ENCODE assay signal across 1 cellular context in genomic region chr18:11908182-11909080, GRCh38.
A peak's percentile ranks its signal among the peaks of the same experiment; 100 is the strongest.
TF ChIP-seq lines count a peak whose summit lies in the region.

Gene MPPE1 (minus strand): TSS chr18:11908317. CDS start chr18:11897264, 11,053 bp downstream.

TF ChIP-seq in HepG2, 621 proteins besides CTCF, POLR2A, EP300 and RAD21 (continued from another document and continues in another):
- TF ChIP-seq FOXP4 (CRISPR knock-in tag; IDR thresholded peaks at IDR 0.05) (no peak), RFX1 (IDR thresholded peaks at IDR 0.05) (no peak), ZKSCAN5 (CRISPR knock-in tag; IDR thresholded peaks at IDR 0.05) (no peak), ARID2 (CRISPR knock-in tag; IDR thresholded peaks at IDR 0.05; ENCODE audit: borderline replicate concordance) (no peak), ISL2 (CRISPR knock-in tag; IDR thresholded peaks at IDR 0.05) (0 out of 2 replicates have a peak, but pooled peaks have one; percentile 37), E2F2 (CRISPR knock-in tag; IDR thresholded peaks at IDR 0.05; ENCODE audit: borderline replicate concordance) (no peak), TFAP4 (IDR thresholded peaks at IDR 0.05; ENCODE audit: borderline replicate concordance, low read depth) (peak; percentile 33; the same call in 1 of the 2 replicates), NKX3-1 (CRISPR knock-in tag; IDR thresholded peaks at IDR 0.05) (peak; percentile 71; the same call in 1 of the 2 replicates), ZNF704 (CRISPR knock-in tag; IDR thresholded peaks at IDR 0.05; ENCODE audit: borderline replicate concordance) (no peak), CHD2 (IDR thresholded peaks at IDR 0.05; ENCODE audit: low read depth, low read length) (0 out of 2 replicates have a peak, but pooled peaks have one; percentile 7), ZNF383 (CRISPR knock-in tag; IDR thresholded peaks at IDR 0.05; ENCODE audit: borderline replicate concordance) (no peak), ELK4 (CRISPR knock-in tag; IDR thresholded peaks at IDR 0.05; ENCODE audit: borderline replicate concordance) (peak; percentile 20; the same call in 1 of the 2 replicates), POGK (CRISPR knock-in tag; conservative IDR thresholded peaks at IDR 0.05) (peak; percentile 63), ZFP1 (CRISPR knock-in tag; IDR thresholded peaks at IDR 0.05) (no peak), SOX6 (IDR thresholded peaks at IDR 0.05) (no peak), SOX6 (CRISPR knock-in tag; IDR thresholded peaks at IDR 0.05) (peak; percentile 62; the same call in 1 of the 2 replicates), ZFX (CRISPR knock-in tag; IDR thresholded peaks at IDR 0.05; ENCODE audit: low read depth) (peak; percentile 93), SRY (CRISPR knock-in tag; IDR thresholded peaks at IDR 0.05) (no peak; the same call in 1 of the 2 replicates), ETV6 (CRISPR knock-in tag; conservative IDR thresholded peaks at IDR 0.05) (0 out of 2 replicates have a peak, but pooled peaks have one; percentile 30), ZNF232 (CRISPR knock-in tag; IDR thresholded peaks at IDR 0.05; ENCODE audit: borderline replicate concordance) (peak; percentile 69; the same call in 1 of the 2 replicates), MTA3 (CRISPR knock-in tag; IDR thresholded peaks at IDR 0.05) (no peak), ZNF556 (CRISPR knock-in tag; IDR thresholded peaks at IDR 0.05; ENCODE audit: borderline replicate concordance) (no peak; the same call in 1 of the 2 replicates), MNT (IDR thresholded peaks at IDR 0.05) (no peak), ZNF83 (CRISPR knock-in tag; IDR thresholded peaks at IDR 0.05; ENCODE audit: borderline replicate concordance) (no peak), USF2 (IDR thresholded peaks at IDR 0.05; ENCODE audit: low read depth, low read length) (no peak), USF2 (CRISPR knock-in tag; IDR thresholded peaks at IDR 0.05; ENCODE audit: borderline replicate concordance) (no peak), UBTF (CRISPR knock-in tag; IDR thresholded peaks at IDR 0.05) (peak; percentile 99), IRF2 (CRISPR knock-in tag; IDR thresholded peaks at IDR 0.05) (no peak; the same call in 1 of the 2 replicates), ZNF770 (CRISPR knock-in tag; IDR thresholded peaks at IDR 0.05) (0 out of 2 replicates have a peak, but pooled peaks have one; percentile 34), ZNF7 (CRISPR knock-in tag; IDR thresholded peaks at IDR 0.05) (no peak), ZBTB39 (CRISPR knock-in tag; IDR thresholded peaks at IDR 0.05) (no peak), ZNF441 (CRISPR knock-in tag; IDR thresholded peaks at IDR 0.05; ENCODE audit: borderline replicate concordance) (peak; percentile 61; the same call in 1 of the 2 replicates), NFE2L1 (CRISPR knock-in tag; IDR thresholded peaks at IDR 0.05; ENCODE audit: borderline replicate concordance) (no peak), TOE1 (CRISPR knock-in tag; IDR thresholded peaks at IDR 0.05) (no peak), JARID2 (CRISPR knock-in tag; IDR thresholded peaks at IDR 0.05; ENCODE audit: insufficient replicate concordance) (no peak)
